ENCODE assay signal across 1 cellular context in genomic region chr10:34160595-34160994, GRCh38.
A peak's percentile ranks its signal among the peaks of the same experiment; 100 is the strongest.
TF ChIP-seq lines count a peak whose summit lies in the region.

No MANE protein-coding gene starts in this region.

TF ChIP-seq in HepG2, 621 proteins besides CTCF, POLR2A, EP300 and RAD21 (continued from another document):
- TF ChIP-seq, protein P1, sequence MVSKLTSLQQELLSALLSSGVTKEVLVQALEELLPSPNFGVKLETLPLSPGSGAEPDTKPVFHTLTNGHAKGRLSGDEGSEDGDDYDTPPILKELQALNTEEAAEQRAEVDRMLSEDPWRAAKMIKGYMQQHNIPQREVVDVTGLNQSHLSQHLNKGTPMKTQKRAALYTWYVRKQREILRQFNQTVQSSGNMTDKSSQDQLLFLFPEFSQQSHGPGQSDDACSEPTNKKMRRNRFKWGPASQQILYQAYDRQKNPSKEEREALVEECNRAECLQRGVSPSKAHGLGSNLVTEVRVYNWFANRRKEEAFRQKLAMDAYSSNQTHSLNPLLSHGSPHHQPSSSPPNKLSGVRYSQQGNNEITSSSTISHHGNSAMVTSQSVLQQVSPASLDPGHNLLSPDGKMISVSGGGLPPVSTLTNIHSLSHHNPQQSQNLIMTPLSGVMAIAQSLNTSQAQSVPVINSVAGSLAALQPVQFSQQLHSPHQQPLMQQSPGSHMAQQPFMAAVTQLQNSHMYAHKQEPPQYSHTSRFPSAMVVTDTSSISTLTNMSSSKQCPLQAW (CRISPR knock-in tag; IDR thresholded peaks at IDR 0.05): no peak
- TF ChIP-seq POGZ (CRISPR knock-in tag; IDR thresholded peaks at IDR 0.05) (0 out of 2 replicates have a peak, but pooled peaks have one; percentile 52), SATB2 (CRISPR knock-in tag; IDR thresholded peaks at IDR 0.05) (no peak), ZNF484 (CRISPR knock-in tag; IDR thresholded peaks at IDR 0.05; ENCODE audit: borderline replicate concordance, low read depth) (no peak), HDAC6 (IDR thresholded peaks at IDR 0.05; ENCODE audit: low read depth, low read length) (no peak), SMAD1 (CRISPR knock-in tag; IDR thresholded peaks at IDR 0.05; ENCODE audit: borderline replicate concordance, low read depth) (no peak), ZMYM2 (CRISPR knock-in tag; IDR thresholded peaks at IDR 0.05) (no peak)
- TF ChIP-seq, protein P2, sequence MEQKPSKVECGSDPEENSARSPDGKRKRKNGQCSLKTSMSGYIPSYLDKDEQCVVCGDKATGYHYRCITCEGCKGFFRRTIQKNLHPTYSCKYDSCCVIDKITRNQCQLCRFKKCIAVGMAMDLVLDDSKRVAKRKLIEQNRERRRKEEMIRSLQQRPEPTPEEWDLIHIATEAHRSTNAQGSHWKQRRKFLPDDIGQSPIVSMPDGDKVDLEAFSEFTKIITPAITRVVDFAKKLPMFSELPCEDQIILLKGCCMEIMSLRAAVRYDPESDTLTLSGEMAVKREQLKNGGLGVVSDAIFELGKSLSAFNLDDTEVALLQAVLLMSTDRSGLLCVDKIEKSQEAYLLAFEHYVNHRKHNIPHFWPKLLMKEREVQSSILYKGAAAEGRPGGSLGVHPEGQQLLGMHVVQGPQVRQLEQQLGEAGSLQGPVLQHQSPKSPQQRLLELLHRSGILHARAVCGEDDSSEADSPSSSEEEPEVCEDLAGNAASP (CRISPR knock-in tag; IDR thresholded peaks at IDR 0.05; ENCODE audit: borderline replicate concordance): no peak
